Comparison of ENCODE assay signal across 1 cellular context in genomic region chr4:165207431-165208321, GRCh38.
TF ChIP-seq lines count a peak whose summit lies in the region.

Gene KLHL2, plus strand, starts transcription at chr4:165207561. Its CDS starts 316 bp downstream, at chr4:165207877.

TF ChIP-seq in HepG2, 621 proteins besides CTCF, POLR2A, EP300 and RAD21 (continued from another document and continues in another):
- TF ChIP-seq ZBTB2 (CRISPR knock-in tag; IDR thresholded peaks at IDR 0.05; ENCODE audit: low read depth) = peak; percentile 55; the same call in 1 of the 2 replicates
- 0 out of 2 replicates have a peak, but pooled peaks have one; percentile 28 for TF ChIP-seq KMT2A (CRISPR knock-in tag; IDR thresholded peaks at IDR 0.05)
- TF ChIP-seq TMF1 (CRISPR knock-in tag; IDR thresholded peaks at IDR 0.05; ENCODE audit: low read depth) = 0 out of 2 replicates have a peak, but pooled peaks have one; percentile 47
- TF ChIP-seq PHF21A (CRISPR knock-in tag; IDR thresholded peaks at IDR 0.05) = no peak
- TF ChIP-seq SKI (IDR thresholded peaks at IDR 0.05; ENCODE audit: partially characterized antibody) = peak; percentile 49
- no peak for TF ChIP-seq TSC22D2 (CRISPR knock-in tag; IDR thresholded peaks at IDR 0.05; ENCODE audit: borderline replicate concordance)
- no peak for TF ChIP-seq ZIK1 (CRISPR knock-in tag; IDR thresholded peaks at IDR 0.05; ENCODE audit: borderline replicate concordance, low read depth)
- TF ChIP-seq KDM6A (CRISPR knock-in tag; IDR thresholded peaks at IDR 0.05; ENCODE audit: low read depth) = no peak
- peak; percentile 49; the same call in 1 of the 2 replicates for TF ChIP-seq TAF1 (CRISPR knock-in tag; IDR thresholded peaks at IDR 0.05)
- peak; percentile 64; the same call in 1 of the 2 replicates for TF ChIP-seq ELF3 (CRISPR knock-in tag; IDR thresholded peaks at IDR 0.05)
- no peak for TF ChIP-seq CEBPG (CRISPR knock-in tag; IDR thresholded peaks at IDR 0.05)
- TF ChIP-seq ZNF749 (CRISPR knock-in tag; IDR thresholded peaks at IDR 0.05; ENCODE audit: borderline replicate concordance) = 0 out of 2 replicates have a peak, but pooled peaks have one; percentile 55
- TF ChIP-seq ZNF33A (CRISPR knock-in tag; IDR thresholded peaks at IDR 0.05; ENCODE audit: borderline replicate concordance) = no peak
- no peak for TF ChIP-seq ZFP1 (CRISPR knock-in tag; IDR thresholded peaks at IDR 0.05)
- no peak for TF ChIP-seq ZNF382 (CRISPR knock-in tag; IDR thresholded peaks at IDR 0.05; ENCODE audit: borderline replicate concordance)
- TF ChIP-seq ZNF251 (CRISPR knock-in tag; IDR thresholded peaks at IDR 0.05) = no peak
- TF ChIP-seq HNRNPUL1 (IDR thresholded peaks at IDR 0.05; ENCODE audit: low read depth, low read length) = no peak
- no peak for TF ChIP-seq FUBP1 (CRISPR knock-in tag; IDR thresholded peaks at IDR 0.05; ENCODE audit: borderline replicate concordance)
- TF ChIP-seq ASH2L (IDR thresholded peaks at IDR 0.05; ENCODE audit: insufficient read length, low read depth, low read length) = peak; percentile 71
- no peak for TF ChIP-seq ZNF788 (CRISPR knock-in tag; IDR thresholded peaks at IDR 0.05; ENCODE audit: borderline replicate concordance)
- no peak for TF ChIP-seq EEA1 (CRISPR knock-in tag; IDR thresholded peaks at IDR 0.05; ENCODE audit: borderline replicate concordance)
- TF ChIP-seq HBP1 (CRISPR knock-in tag; IDR thresholded peaks at IDR 0.05; ENCODE audit: low read depth) = peak; percentile 36; the same call in 1 of the 2 replicates
- TF ChIP-seq NR2C2 (CRISPR knock-in tag; IDR thresholded peaks at IDR 0.05; ENCODE audit: borderline replicate concordance) = no peak
- TF ChIP-seq SIN3A (IDR thresholded peaks at IDR 0.05; ENCODE audit: borderline replicate concordance, low read depth, low read length) = peak; percentile 66; the same call in 1 of the 2 replicates
- TF ChIP-seq RFXAP (CRISPR knock-in tag; IDR thresholded peaks at IDR 0.05; ENCODE audit: borderline replicate concordance) = no peak
- TF ChIP-seq ZNF530 (CRISPR knock-in tag; IDR thresholded peaks at IDR 0.05; ENCODE audit: low read depth) = no peak
- TF ChIP-seq, protein P1, sequence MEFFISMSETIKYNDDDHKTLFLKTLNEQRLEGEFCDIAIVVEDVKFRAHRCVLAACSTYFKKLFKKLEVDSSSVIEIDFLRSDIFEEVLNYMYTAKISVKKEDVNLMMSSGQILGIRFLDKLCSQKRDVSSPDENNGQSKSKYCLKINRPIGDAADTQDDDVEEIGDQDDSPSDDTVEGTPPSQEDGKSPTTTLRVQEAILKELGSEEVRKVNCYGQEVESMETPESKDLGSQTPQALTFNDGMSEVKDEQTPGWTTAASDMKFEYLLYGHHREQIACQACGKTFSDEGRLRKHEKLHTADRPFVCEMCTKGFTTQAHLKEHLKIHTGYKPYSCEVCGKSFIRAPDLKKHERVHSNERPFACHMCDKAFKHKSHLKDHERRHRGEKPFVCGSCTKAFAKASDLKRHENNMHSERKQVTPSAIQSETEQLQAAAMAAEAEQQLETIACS (CRISPR knock-in tag; IDR thresholded peaks at IDR 0.05) = peak; percentile 38; the same call in 1 of the 2 replicates
- no peak for TF ChIP-seq TIGD3 (CRISPR knock-in tag; IDR thresholded peaks at IDR 0.05; ENCODE audit: borderline replicate concordance)
- peak; percentile 73 for TF ChIP-seq HES4 (CRISPR knock-in tag; IDR thresholded peaks at IDR 0.05; ENCODE audit: borderline replicate concordance)
- TF ChIP-seq HNRNPK (IDR thresholded peaks at IDR 0.05; ENCODE audit: low read depth, low read length, poor library complexity, severe bottlenecking) = no peak
- TF ChIP-seq PHF20 (CRISPR knock-in tag; IDR thresholded peaks at IDR 0.05) = peak; percentile 47
- TF ChIP-seq KLF12 (CRISPR knock-in tag; IDR thresholded peaks at IDR 0.05; ENCODE audit: borderline replicate concordance) = no peak
- 0 out of 2 replicates have a peak, but pooled peaks have one; percentile 54 for TF ChIP-seq ZNF329 (CRISPR knock-in tag; IDR thresholded peaks at IDR 0.05; ENCODE audit: low read depth)
- TF ChIP-seq, protein P2, sequence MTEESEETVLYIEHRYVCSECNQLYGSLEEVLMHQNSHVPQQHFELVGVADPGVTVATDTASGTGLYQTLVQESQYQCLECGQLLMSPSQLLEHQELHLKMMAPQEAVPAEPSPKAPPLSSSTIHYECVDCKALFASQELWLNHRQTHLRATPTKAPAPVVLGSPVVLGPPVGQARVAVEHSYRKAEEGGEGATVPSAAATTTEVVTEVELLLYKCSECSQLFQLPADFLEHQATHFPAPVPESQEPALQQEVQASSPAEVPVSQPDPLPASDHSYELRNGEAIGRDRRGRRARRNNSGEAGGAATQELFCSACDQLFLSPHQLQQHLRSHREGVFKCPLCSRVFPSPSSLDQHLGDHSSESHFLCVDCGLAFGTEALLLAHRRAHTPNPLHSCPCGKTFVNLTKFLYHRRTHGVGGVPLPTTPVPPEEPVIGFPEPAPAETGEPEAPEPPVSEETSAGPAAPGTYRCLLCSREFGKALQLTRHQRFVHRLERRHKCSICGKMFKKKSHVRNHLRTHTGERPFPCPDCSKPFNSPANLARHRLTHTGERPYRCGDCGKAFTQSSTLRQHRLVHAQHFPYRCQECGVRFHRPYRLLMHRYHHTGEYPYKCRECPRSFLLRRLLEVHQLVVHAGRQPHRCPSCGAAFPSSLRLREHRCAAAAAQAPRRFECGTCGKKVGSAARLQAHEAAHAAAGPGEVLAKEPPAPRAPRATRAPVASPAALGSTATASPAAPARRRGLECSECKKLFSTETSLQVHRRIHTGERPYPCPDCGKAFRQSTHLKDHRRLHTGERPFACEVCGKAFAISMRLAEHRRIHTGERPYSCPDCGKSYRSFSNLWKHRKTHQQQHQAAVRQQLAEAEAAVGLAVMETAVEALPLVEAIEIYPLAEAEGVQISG (CRISPR knock-in tag; IDR thresholded peaks at IDR 0.05) = peak; percentile 36; the same call in 1 of the 2 replicates
- no peak for TF ChIP-seq MIXL1 (CRISPR knock-in tag; IDR thresholded peaks at IDR 0.05)
- TF ChIP-seq PATZ1 (CRISPR knock-in tag; IDR thresholded peaks at IDR 0.05) = peak; percentile 63; the same call in 1 of the 2 replicates
- TF ChIP-seq ZNF563 (CRISPR knock-in tag; IDR thresholded peaks at IDR 0.05) = peak; percentile 43; the same call in 1 of the 2 replicates
- TF ChIP-seq FOXP1 (IDR thresholded peaks at IDR 0.05) = no peak
- no peak for TF ChIP-seq FOXP1 (CRISPR knock-in tag; IDR thresholded peaks at IDR 0.05)
- peak; percentile 45; the same call in 1 of the 2 replicates for TF ChIP-seq SP5 (CRISPR knock-in tag; IDR thresholded peaks at IDR 0.05; ENCODE audit: borderline replicate concordance, low read depth)
- TF ChIP-seq, protein P3, sequence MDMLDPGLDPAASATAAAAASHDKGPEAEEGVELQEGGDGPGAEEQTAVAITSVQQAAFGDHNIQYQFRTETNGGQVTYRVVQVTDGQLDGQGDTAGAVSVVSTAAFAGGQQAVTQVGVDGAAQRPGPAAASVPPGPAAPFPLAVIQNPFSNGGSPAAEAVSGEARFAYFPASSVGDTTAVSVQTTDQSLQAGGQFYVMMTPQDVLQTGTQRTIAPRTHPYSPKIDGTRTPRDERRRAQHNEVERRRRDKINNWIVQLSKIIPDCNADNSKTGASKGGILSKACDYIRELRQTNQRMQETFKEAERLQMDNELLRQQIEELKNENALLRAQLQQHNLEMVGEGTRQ (IDR thresholded peaks at IDR 0.05; ENCODE audit: low read depth, low read length) = no peak
- TF ChIP-seq, protein P3 (CRISPR knock-in tag; IDR thresholded peaks at IDR 0.05; ENCODE audit: borderline replicate concordance) = no peak
- peak; percentile 33; the same call in 1 of the 2 replicates for TF ChIP-seq THAP11 (CRISPR knock-in tag; IDR thresholded peaks at IDR 0.05)
- peak; percentile 29 for TF ChIP-seq AGO2 (optimal IDR thresholded peaks at IDR 0.05; ENCODE audit: low read depth, low read length)
- TF ChIP-seq ZNF672 (CRISPR knock-in tag; IDR thresholded peaks at IDR 0.05) = no peak
- TF ChIP-seq ZNF709 (CRISPR knock-in tag; IDR thresholded peaks at IDR 0.05) = 0 out of 2 replicates have a peak, but pooled peaks have one; percentile 52
